Comparison of ENCODE assay signal across 8 cellular contexts in genomic region chr6:158910484-158911075, GRCh38.
DNase-seq lines count a peak whose midpoint lies in the region; ATAC-seq and TF ChIP-seq lines count a peak whose summit lies in the region.

No MANE protein-coding gene starts in this region.

- no peak overlapping the region for H3K4me2 ChIP-seq in DND-41 (ENCODE audit: insufficient read depth, low read length)
- peak overlapping the region; percentile 86 for H3K4me2 ChIP-seq in OCI-LY7 (ENCODE audit: low read length)

- peaks cover 3% of the 10 kb centered on the region for H3K27me3 ChIP-seq in DND-41 (ENCODE audit: insufficient read depth, low read length, poor library complexity)

- no peaks in the 10 kb centered on the region for H3K9me2 ChIP-seq in OCI-LY7 (ENCODE audit: insufficient read depth, low read length)

- TF ChIP-seq CTCF in DND-41 (IDR thresholded peaks at IDR 0.05; ENCODE audit: borderline replicate concordance, extremely low read depth, low read length, poor library complexity, severe bottlenecking) (no peak), OCI-LY7 (conservative IDR thresholded peaks at IDR 0.05; ENCODE audit: low read length) (peak; percentile 52)

- POLR2A ChIA-PET in OCI-LY7 (lab: Charles Lee): interaction anchor here (0.8 to 3.0 kb wide), 10 partner anchors 10 to 103 kb away, joined by 3 to 18 read pairs (median 6); no protein-coding TSS in a partner anchor

- H3K27ac ChIP-seq in DND-41 (ENCODE audit: low read length): no peak overlapping the region
- H3K27ac ChIP-seq in OCI-LY7 (ENCODE audit: low read depth, low read length, poor library complexity, severe bottlenecking): peak overlapping the region; percentile 94

- H3K27me3 Mint-ChIP-seq in immature natural killer cell (ENCODE audit: low read depth in 3 of 3): peaks cover 0 to 8% (median 4%) of the 10 kb centered on the region in 3 donors
- no peaks in the 10 kb centered on the region for H3K27me3 Mint-ChIP-seq in activated T-helper 2 cell treated with anti-CD3 and anti-CD28 coated beads, Interferon-gamma antibody, Interleukin-2, Interleukin-4, amounts not matched to agents 10 μg/mL and 5 μg/mL and 100 μg/mL, durations not matched to agents 14 hours and 24 hours and 36 hours (ENCODE audit: low read depth)

- H4K20me1 ChIP-seq in DND-41 (ENCODE audit: insufficient read depth, low read length): no peaks in the 10 kb centered on the region
- H4K20me1 ChIP-seq in OCI-LY7 (ENCODE audit: insufficient read depth, low read length): no peaks in the 10 kb centered on the region

- DNase-seq in DND-41: no peak
- DNase-seq in OCI-LY7 (ENCODE audit: low spot score): peak; percentile 90
- DNase-seq in immature natural killer cell: peak in 2 of 3 donors; percentile 23 to 33
- DNase-seq in OCI-M2 (lab: John Stamatoyannopoulos, UW; ENCODE audit: unreplicated experiment): no peak
- DNase-seq in activated T-helper 2 cell treated with anti-CD3 and anti-CD28 coated beads, Interferon-gamma antibody, Interleukin-2, Interleukin-4, amounts not matched to agents 10 μg/mL and 5 μg/mL and 100 μg/mL, durations not matched to agents 14 hours and 24 hours and 36 hours (ENCODE audit: low spot score): no peak
- DNase-seq in NCI-H2081 (lab: John Stamatoyannopoulos, UW): no peak

- H3K27ac Mint-ChIP-seq in immature natural killer cell: peak overlapping the region; percentile 42 to 83 (median 82)
- no peak overlapping the region for H3K27ac Mint-ChIP-seq in activated T-helper 2 cell treated with anti-CD3 and anti-CD28 coated beads, Interferon-gamma antibody, Interleukin-2, Interleukin-4, amounts not matched to agents 10 μg/mL and 5 μg/mL and 100 μg/mL, durations not matched to agents 14 hours and 24 hours and 36 hours

- peaks cover 3 to 9% (median 9%) of the 10 kb centered on the region in 3 donors for H3K36me3 Mint-ChIP-seq in immature natural killer cell
- peaks cover 5% of the 10 kb centered on the region for H3K36me3 Mint-ChIP-seq in activated T-helper 2 cell treated with anti-CD3 and anti-CD28 coated beads, Interferon-gamma antibody, Interleukin-2, Interleukin-4, amounts not matched to agents 10 μg/mL and 5 μg/mL and 100 μg/mL, durations not matched to agents 14 hours and 24 hours and 36 hours (ENCODE audit: low read depth)

- H3K4me3 ChIP-seq in DND-41 (ENCODE audit: low read depth in 1 of 2, low read length in 2 of 2): no peak overlapping the region
- peak overlapping the region; percentile 60 for H3K4me3 ChIP-seq in OCI-LY7 (ENCODE audit: low read depth, low read length, poor library complexity, severe bottlenecking)

- peaks cover 9% of the 10 kb centered on the region for H3K9me3 ChIP-seq in DND-41 (ENCODE audit: insufficient read depth, low read length, severe bottlenecking)
- H3K9me3 ChIP-seq in OCI-LY7 (ENCODE audit: low read length): peaks cover 24% of the 10 kb centered on the region

- no peak overlapping the region for H3K9ac ChIP-seq in DND-41 (ENCODE audit: low read depth, low read length)

- BruUV-seq in OCI-LY7 (replicated peaks; lab: Mats Ljungman, UMichigan): no TSS peak

- H3K4me1 ChIP-seq in DND-41 (ENCODE audit: insufficient read depth, low read length) (no peaks in the 10 kb centered on the region), OCI-LY7 (ENCODE audit: insufficient read depth, low read length, poor library complexity, severe bottlenecking) (peaks cover 47% of the 10 kb centered on the region)

- intact Hi-C loops in OCI-LY7 (cut with micrococcal nuclease; ENCODE audit: unreplicated experiment): loop anchor here (1.0 to 5.0 kb wide), 3 partner anchors 41 to 197 kb away; partner anchors contain the start of gene EZR
- intact Hi-C loops in activated T-helper 2 cell treated with anti-CD3 and anti-CD28 coated beads, Interferon-gamma antibody, Interleukin-2, Interleukin-4, amounts not matched to agents 10 μg/mL and 5 μg/mL and 100 μg/mL, durations not matched to agents 14 hours and 24 hours and 36 hours (cut with micrococcal nuclease): loop anchor here (5.0 kb wide), 1 partner anchor 47 kb away; no protein-coding TSS in a partner anchor

- no peaks in the 10 kb centered on the region for H3K79me2 ChIP-seq in DND-41 (ENCODE audit: insufficient read depth, low read length)
- no peaks in the 10 kb centered on the region for H3K79me2 ChIP-seq in OCI-LY7 (ENCODE audit: insufficient read depth, low read depth, low read length)

- ATAC-seq in DND-41 (ENCODE audit: insufficient read depth, low read depth) (peak; percentile 49; the same call in 1 of the 3 replicates), GM21717 (IDR thresholded peaks at IDR 0.05; ENCODE audit: unreplicated experiment) (peak; percentile 76), HG02759 (IDR thresholded peaks at IDR 0.05; ENCODE audit: unreplicated experiment) (no peak)

- CTCF ChIA-PET in OCI-LY7 (lab: Charles Lee; ENCODE audit: unreplicated experiment): no interaction called here

- H3K4me3 Mint-ChIP-seq in immature natural killer cell: peak overlapping the region; percentile 62 to 81 (median 72)
- H3K4me3 Mint-ChIP-seq in activated T-helper 2 cell treated with anti-CD3 and anti-CD28 coated beads, Interferon-gamma antibody, Interleukin-2, Interleukin-4, amounts not matched to agents 10 μg/mL and 5 μg/mL and 100 μg/mL, durations not matched to agents 14 hours and 24 hours and 36 hours (ENCODE audit: low read depth): no peak overlapping the region

- H3K4me1 Mint-ChIP-seq in immature natural killer cell: peaks cover 39 to 43% of the 10 kb centered on the region in 2 donors
- peaks cover 25% of the 10 kb centered on the region for H3K4me1 Mint-ChIP-seq in activated T-helper 2 cell treated with anti-CD3 and anti-CD28 coated beads, Interferon-gamma antibody, Interleukin-2, Interleukin-4, amounts not matched to agents 10 μg/mL and 5 μg/mL and 100 μg/mL, durations not matched to agents 14 hours and 24 hours and 36 hours (ENCODE audit: low read depth)

- no peak overlapping the region for H2AFZ ChIP-seq in DND-41 (ENCODE audit: low read depth, low read length)
- H2AFZ ChIP-seq in OCI-LY7 (ENCODE audit: low read length): peak overlapping the region; percentile 85; the same call in 1 of the 2 replicates

- H3K9me3 Mint-ChIP-seq in immature natural killer cell: peaks cover 6 to 11% (median 10%) of the 10 kb centered on the region in 6 donors
- peaks cover 16% of the 10 kb centered on the region for H3K9me3 Mint-ChIP-seq in activated T-helper 2 cell treated with anti-CD3 and anti-CD28 coated beads, Interferon-gamma antibody, Interleukin-2, Interleukin-4, amounts not matched to agents 10 μg/mL and 5 μg/mL and 100 μg/mL, durations not matched to agents 14 hours and 24 hours and 36 hours

- no peaks in the 10 kb centered on the region for H3K36me3 ChIP-seq in DND-41 (ENCODE audit: insufficient read depth, low read length)
- H3K36me3 ChIP-seq in OCI-LY7 (ENCODE audit: insufficient read depth, low read length): peaks cover 3% of the 10 kb centered on the region; the same call in 1 of the 2 replicates

Comparison
In these comparisons a context has a peak if more than half of its experiments do, and no peak if none do; other contexts are left out.
1. DNase-seq: peak in OCI-LY7 (single experiment) and immature natural killer cell (2 of 3); none in DND-41 (single experiment), OCI-M2 (single experiment), activated T-helper 2 cell treated with anti-CD3 and anti-CD28 coated beads, Interferon-gamma antibody, Interleukin-2, Interleukin-4, amounts not matched to agents 10 μg/mL and 5 μg/mL and 100 μg/mL, durations not matched to agents 14 hours and 24 hours and 36 hours (single experiment) and NCI-H2081 (0 of 2).